In the genomic region with DNA sequence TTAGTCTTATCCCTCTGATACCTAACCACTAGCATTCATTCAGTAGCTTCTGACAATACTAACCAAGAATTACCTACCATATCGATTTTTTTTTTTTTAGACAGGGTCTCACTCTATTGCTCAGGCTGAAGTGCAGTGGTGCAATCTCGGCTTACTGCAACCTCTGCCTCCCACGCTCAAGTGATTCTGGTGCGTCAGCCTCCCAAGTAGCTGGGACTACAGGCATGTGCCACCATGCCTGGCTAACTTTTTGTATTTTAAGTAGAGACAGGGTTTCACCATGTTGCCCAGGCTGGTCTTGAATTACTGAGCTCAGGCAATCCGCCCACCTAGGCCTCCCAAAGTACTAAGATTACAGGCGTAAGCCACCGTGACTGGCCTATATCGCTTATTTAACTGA, we compare ENCODE assay signal across 10 cellular contexts. TPM values are rescaled to one million over a fixed set of nuclear protein-coding genes. Genes with fewer than 3 reads are reported as not detected.
DNase-seq lines count a peak whose midpoint lies in the region; ATAC-seq, FAIRE-seq and TF ChIP-seq lines count a peak whose summit lies in the region.
"Not testable (repeated sequence)": the region's sequence is repeated elsewhere in the genome, so short reads cannot be mapped to it uniquely, and the experiment has no call there.
"Had no signal": no experiment of that assay in that cellular context is flagged by ENCODE, and none has a peak within 500 bp of the region (broad histone marks: within the 10 kb centered on the region; RNA-seq: fewer than 3 reads in every experiment).

No MANE protein-coding gene starts in this region.

- FAIRE-seq in bronchial epithelial cell (lab: Jason Lieb, UNC): not testable (repeated sequence)

- not testable (repeated sequence) for H2BK20ac ChIP-seq in IMR-90 (ENCODE audit: low read depth, low read length)

- peak overlapping the region; percentile 62 for H2AK5ac ChIP-seq in IMR-90 (ENCODE audit: low read depth, low read length)

- H2AFZ ChIP-seq in ACC112 (ENCODE audit: low read length, unreplicated experiment); IMR-90 (replicated peaks; ENCODE audit: low read length, poor library complexity); smooth muscle cell (ENCODE audit: low read depth): not testable (repeated sequence)

- not testable (repeated sequence) for TF ChIP-seq CTCF in GM12865 (IDR thresholded peaks at IDR 0.05; ENCODE audit: insufficient read depth, low read depth, low read length, missing control alignments); IMR-90 (conservative IDR thresholded peaks at IDR 0.05; ENCODE audit: low read depth, low read length); bronchial epithelial cell (IDR thresholded peaks at IDR 0.05; ENCODE audit: insufficient read depth, low read length, severe bottlenecking); fibroblast of villous mesenchyme (IDR thresholded peaks at IDR 0.05; ENCODE audit: insufficient read depth, low read depth, low read length); smooth muscle cell (IDR thresholded peaks at IDR 0.05; ENCODE audit: borderline replicate concordance, insufficient read depth, poor library complexity, severe bottlenecking)

- not testable (repeated sequence) for H3K9me1 ChIP-seq in IMR-90 (ENCODE audit: insufficient read depth, low read length)

- dilution Hi-C loops in IMR-90 (cut with HindIII; ENCODE audit: low sequenced_read_pairs, unreplicated experiment): not testable (repeated sequence)

- POLR2A ChIA-PET in IMR-90 (lab: Charles Lee; ENCODE audit: unreplicated experiment): not testable (repeated sequence)

- H3K23ac ChIP-seq in IMR-90 (ENCODE audit: low read depth, low read length): not testable (repeated sequence)

- not testable (repeated sequence) for H3K56ac ChIP-seq in IMR-90 (ENCODE audit: extremely low read depth, insufficient read depth, low read length)

- not testable (repeated sequence) for H3K9me3 ChIP-seq in IMR-90 (ENCODE audit: control insufficient read depth, insufficient read depth, low read length); smooth muscle cell (replicated peaks; ENCODE audit: low read depth)

- not testable (repeated sequence) for H3K4me3 ChIP-seq in ACC112 (ENCODE audit: low read depth, low read length); GM12865 (ENCODE audit: low read depth, low read length); IMR-90 (ENCODE audit: insufficient read depth, low read depth, low read length); bronchial epithelial cell (ENCODE audit: low read depth, low read length); fibroblast of villous mesenchyme (ENCODE audit: low read depth, low read length); smooth muscle cell

- in situ Hi-C loops in IMR-90 (cut with MboI; ENCODE audit: low sequenced_read_pairs): not testable (repeated sequence)

- H3K79me1 ChIP-seq in IMR-90 (ENCODE audit: low read depth in 1 of 2, low read length in 2 of 2): not testable (repeated sequence)

- peaks cover 25% of the 10 kb centered on the region for H3F3A ChIP-seq in smooth muscle cell (ENCODE audit: low read depth)

- not testable (repeated sequence) for H3K27me3 ChIP-seq in ACC112 (ENCODE audit: insufficient read depth, low read length); IMR-90 (ENCODE audit: control insufficient read depth, insufficient read depth, low read length); bronchial epithelial cell (ENCODE audit: control insufficient read depth, insufficient read depth, low read length); smooth muscle cell (ENCODE audit: low read depth)

- H4K91ac ChIP-seq in IMR-90 (ENCODE audit: insufficient read depth, low read depth, low read length): not testable (repeated sequence)

- not testable (repeated sequence) for H3K36me3 ChIP-seq in ACC112 (ENCODE audit: insufficient read depth, low read length); IMR-90 (ENCODE audit: control insufficient read depth, insufficient read depth, low read length); bronchial epithelial cell (ENCODE audit: control insufficient read depth, insufficient read depth, low read length); smooth muscle cell (ENCODE audit: low read depth)

- H4K8ac ChIP-seq in IMR-90 (ENCODE audit: low read depth in 2 of 2, low read length in 2 of 2): not testable (repeated sequence)

- not testable (repeated sequence) for H3K14ac ChIP-seq in IMR-90 (replicated peaks; ENCODE audit: low read depth, low read length)

- not testable (repeated sequence) for TF ChIP-seq POLR2A in IMR-90 (IDR thresholded peaks at IDR 0.05; ENCODE audit: low read depth, low read length)

- not testable (repeated sequence) for H2AK9ac ChIP-seq in IMR-90 (replicated peaks; ENCODE audit: low read depth, low read length, poor library complexity)

- H3K18ac ChIP-seq in IMR-90 (ENCODE audit: low read depth, low read length): not testable (repeated sequence)

- H3K4me1 ChIP-seq in ACC112 (ENCODE audit: control insufficient read depth, insufficient read depth, low read length, unreplicated experiment): peaks cover 49% of the 10 kb centered on the region
- H3K4me1 ChIP-seq in IMR-90 (ENCODE audit: control insufficient read depth, insufficient read depth, low read length): peaks cover 10% of the 10 kb centered on the region
- H3K4me1 ChIP-seq in smooth muscle cell (ENCODE audit: low read depth): not testable (repeated sequence)

- not testable (repeated sequence) for H2BK15ac ChIP-seq in IMR-90 (ENCODE audit: low read depth, low read length)

- BruUV-seq in IMR-90 (replicated peaks; lab: Mats Ljungman, UMichigan): not testable (repeated sequence)

- not testable (repeated sequence) for H3K4me2 ChIP-seq in IMR-90 (ENCODE audit: low read depth, low read length)
- peak overlapping the region; percentile 48 for H3K4me2 ChIP-seq in smooth muscle cell

- not testable (repeated sequence) for ATAC-seq in IMR-90 (ENCODE audit: low read depth)

- H4K5ac ChIP-seq in IMR-90 (ENCODE audit: low read depth, low read length): not testable (repeated sequence)

- H3K9ac ChIP-seq in IMR-90 (ENCODE audit: low read depth, low read length): not testable (repeated sequence)
- H3K9ac ChIP-seq in smooth muscle cell (ENCODE audit: low read depth): peak overlapping the region; percentile 85

- H2BK120ac ChIP-seq in IMR-90 (ENCODE audit: low read depth, low read length): not testable (repeated sequence)

- H4K20me1 ChIP-seq in IMR-90 (ENCODE audit: insufficient read depth, low read length); smooth muscle cell (ENCODE audit: low read depth): not testable (repeated sequence)

- not testable (repeated sequence) for H3K4ac ChIP-seq in IMR-90 (ENCODE audit: low read depth, low read length)

- intact Hi-C loops in IMR-90 (cut with micrococcal nuclease): loop anchor here (5.0 kb wide), 1 partner anchor 71 kb away; no protein-coding TSS in a partner anchor

- H2BK5ac ChIP-seq in IMR-90 (ENCODE audit: low read depth, low read length, poor library complexity, severe bottlenecking): not testable (repeated sequence)

- TF ChIP-seq RAD21 in IMR-90 (IDR thresholded peaks at IDR 0.05; ENCODE audit: low read length): not testable (repeated sequence)

- not testable (repeated sequence) for H3K79me2 ChIP-seq in ACC112 (ENCODE audit: control insufficient read depth, insufficient read depth, low read length, unreplicated experiment); smooth muscle cell (ENCODE audit: low read depth)

- DNase-seq in GM12865 (ENCODE audit: low read depth) (peak; percentile 64), amniotic epithelial cell (ENCODE audit: low read depth) (peak; percentile 79), bronchial epithelial cell (ENCODE audit: low read depth) (peak; percentile 90), fibroblast of villous mesenchyme (ENCODE audit: low read depth) (peak; percentile 64), left kidney (ENCODE audit: low read depth, low spot score) (peak; percentile 23)
- DNase-seq in IMR-90; smooth muscle cell (lab: John Stamatoyannopoulos, UW; ENCODE audit: unreplicated experiment): not testable (repeated sequence)

- CTCF ChIA-PET in IMR-90 (lab: Yijun Ruan, JAX): interaction anchor here (0.6 to 1.0 kb wide), 2 partner anchors 13 to 291 kb away, joined by 3 read pairs; no protein-coding TSS in a partner anchor

- WGBS in IMR-90 (ENCODE audit: extremely low coverage in 2 of 2, insufficient read length in 1 of 2), 2 experiments: no CpG with 5 or more reads among the region's 8 CpGs
- 27% methylated on average over 8 of the region's 8 CpGs for WGBS in smooth muscle cell (ENCODE audit: low lambda C conversion rate)

- peak overlapping the region; percentile 100 for H3K27ac ChIP-seq in ACC112 (ENCODE audit: low read depth, low read length)
- not testable (repeated sequence) for H3K27ac ChIP-seq in IMR-90 (ENCODE audit: insufficient read depth, low read length)
- peak overlapping the region; percentile 98 for H3K27ac ChIP-seq in smooth muscle cell (ENCODE audit: low read depth)

RNA-seq across cellular contexts. Expression of a gene that starts 26.8 kb away (rescaled TPM):
- 0.18 and 0.28 TPM in 2 replicates for total RNA-seq in IMR-90 (2012; rRNA removed)
- 0.13 and 0.19 TPM in 2 replicates for polyA plus RNA-seq in IMR-90 (2012; rRNA removed)
- 0.11 and 0.15 TPM in 2 replicates for polyA plus RNA-seq in IMR-90 (2012; cell fraction: cytosol; rRNA removed)
- 0.33 and 0.57 TPM in 2 replicates for polyA plus RNA-seq in IMR-90 (2012; cell fraction: nucleus; rRNA removed; ENCODE audit: low replicate concordance)
- 381 and 531 TPM in 2 replicates for total RNA-seq in bronchial epithelial cell
- 2.6 and 5.2 TPM in 2 replicates for total RNA-seq in fibroblast of villous mesenchyme
- total RNA-seq in smooth muscle cell: 23.1 and 30.0 TPM in 2 replicates
- 7.8 and 25.1 TPM in 2 replicates for polyA plus RNA-seq in smooth muscle cell
- total RNA-seq: CD8-positive, alpha-beta memory T cell had no signal

RNA-seq across cellular contexts. Expression of a gene that starts 53.4 kb away (rescaled TPM):
- total RNA-seq in IMR-90 (2012; rRNA removed): under 0.01 and 0.18 TPM in 2 replicates
- 0.07 and 0.31 TPM in 2 replicates for polyA plus RNA-seq in IMR-90 (2012; rRNA removed)
- 0.01 and 0.10 TPM in 2 replicates for polyA plus RNA-seq in IMR-90 (2012; cell fraction: cytosol; rRNA removed)
- polyA plus RNA-seq in IMR-90 (2012; cell fraction: nucleus; rRNA removed; ENCODE audit: low replicate concordance): 0.36 and 0.66 TPM in 2 replicates
- total RNA-seq in bronchial epithelial cell: 14.0 and 15.0 TPM in 2 replicates
- total RNA-seq in fibroblast of villous mesenchyme: 0.43 and 0.97 TPM in 2 replicates
- 0.13 and 0.36 TPM in 2 replicates for total RNA-seq in smooth muscle cell
- polyA plus RNA-seq in smooth muscle cell: 0.72 TPM in 1 of 2 replicates, not detected in the other
- total RNA-seq: CD8-positive, alpha-beta memory T cell; HT1080 had no signal
- polyA plus RNA-seq: CD8-positive, alpha-beta memory T cell had no signal

Comparison
In these comparisons a context has a peak if more than half of its experiments do, and no peak if none do; other contexts are left out.
1. RNA of a gene that starts 26.8 kb away (total RNA-seq): 381 to 531 TPM in bronchial epithelial cell; 23.1 to 30.0 TPM in smooth muscle cell, 2.6 to 5.2 TPM in fibroblast of villous mesenchyme and 0.18 to 0.28 TPM in IMR-90; every median in the first group is over 10 times any median in the second.